16 cellular contexts compared by ENCODE assay signal in genomic region chr18:27967938-27968803, GRCh38.
A peak's percentile ranks its signal among the peaks of the same experiment; 100 is the strongest.
DNase-seq lines count a peak whose midpoint lies in the region; ATAC-seq and TF ChIP-seq lines count a peak whose summit lies in the region.
"Had no signal": no experiment of that assay in that cellular context is flagged by ENCODE, and none has a peak within 500 bp of the region (broad histone marks: within the 10 kb centered on the region; RNA-seq: fewer than 3 reads in every experiment).

No MANE protein-coding gene starts in this region.

- H3K36me3 ChIP-seq in PC-3 (ENCODE audit: low read depth, low read length) = no peaks in the 10 kb centered on the region

- BruUV-seq in PC-3 (replicated peaks; lab: Mats Ljungman, UMichigan) = no TSS peak

- intact Hi-C loops in PC-3 (cut with micrococcal nuclease) = no loop called here
- intact Hi-C loops in activated CD8-positive, alpha-beta T cell treated with anti-CD3 and anti-CD28 coated beads for 36 hours (cut with micrococcal nuclease) = no loop called here

- H3K36me3 Mint-ChIP-seq in nephron (ENCODE audit: low read depth) (peaks cover 72% of the 10 kb centered on the region), T-helper 17 cell (ENCODE audit: low read depth) (no peaks in the 10 kb centered on the region)
- no peaks in the 10 kb centered on the region for H3K36me3 Mint-ChIP-seq in activated CD8-positive, alpha-beta T cell treated with anti-CD3 and anti-CD28 coated beads for 36 hours (ENCODE audit: low read depth)

- H3K9me3 Mint-ChIP-seq in nephron = no peaks in the 10 kb centered on the region
- H3K9me3 Mint-ChIP-seq in activated CD8-positive, alpha-beta T cell treated with anti-CD3 and anti-CD28 coated beads for 36 hours = no peaks in the 10 kb centered on the region

- H4K20me1 ChIP-seq in PC-3 (ENCODE audit: low read length) = no peaks in the 10 kb centered on the region

- POLR2A ChIA-PET in PC-3 (lab: Charles Lee; ENCODE audit: unreplicated experiment) = no interaction called here
- POLR2A ChIA-PET in activated CD8-positive, alpha-beta T cell treated with anti-CD3 and anti-CD28 coated beads for 36 hours (lab: Charles Lee) = no interaction called here

- H3K4me3 Mint-ChIP-seq in nephron (no peak overlapping the region), T-helper 17 cell (no peak overlapping the region)
- no peak overlapping the region for H3K4me3 Mint-ChIP-seq in activated CD8-positive, alpha-beta T cell treated with anti-CD3 and anti-CD28 coated beads for 36 hours

- H3K27ac ChIP-seq in PC-3 (ENCODE audit: low read length) = no peak overlapping the region
- H3K27ac ChIP-seq: SJSA1 had no signal

- peak overlapping the region; percentile 18 to 44 (median 36) for H3K27ac Mint-ChIP-seq in nephron
- H3K27ac Mint-ChIP-seq in activated CD8-positive, alpha-beta T cell treated with anti-CD3 and anti-CD28 coated beads for 36 hours = no peak overlapping the region
- no peak overlapping the region for H3K27ac Mint-ChIP-seq in T-helper 17 cell

- ATAC-seq in PC-3 (no peak), HG03432 (IDR thresholded peaks at IDR 0.05; ENCODE audit: unreplicated experiment) (no peak), T-helper 17 cell (no peak)
- no peak for ATAC-seq in activated CD8-positive, alpha-beta T cell treated with anti-CD3 and anti-CD28 coated beads for 36 hours

- CTCF ChIA-PET in PC-3 (lab: Charles Lee) = no interaction called here
- CTCF ChIA-PET in activated CD8-positive, alpha-beta T cell treated with anti-CD3 and anti-CD28 coated beads for 36 hours (lab: Charles Lee) = no interaction called here

- H3K79me2 ChIP-seq in PC-3 (ENCODE audit: low read length) = no peaks in the 10 kb centered on the region

- DNase-seq in EL = peak; percentile 53
- peak; percentile 27 for DNase-seq in PC-3
- peak; percentile 59 for DNase-seq in fibroblast of villous mesenchyme (ENCODE audit: low read depth)
- no peak for DNase-seq in activated naive CD4-positive, alpha-beta T cell (lab: John Stamatoyannopoulos, UW)
- DNase-seq in activated CD8-positive, alpha-beta T cell treated with anti-CD3 and anti-CD28 coated beads for 36 hours = no peak
- DNase-seq in T-helper 17 cell = no peak
- DNase-seq: Caco-2; caudate nucleus; effector CD8-positive, alpha-beta T cell; GDM1; NCI-H1417; NCI-H748 treated with DMSO at 0.1 percent for 48 hours; stimulated activated CD4-positive, alpha-beta T cell treated with anti-CD3 and anti-CD28 coated beads, Interleukin-2, amount 100 ng/mL, for 48 hours had no signal

- H3K4me1 Mint-ChIP-seq in nephron (peaks cover 27% of the 10 kb centered on the region), T-helper 17 cell (no peaks in the 10 kb centered on the region)
- no peaks in the 10 kb centered on the region for H3K4me1 Mint-ChIP-seq in activated CD8-positive, alpha-beta T cell treated with anti-CD3 and anti-CD28 coated beads for 36 hours (ENCODE audit: low read depth)

- H3K9me2 ChIP-seq in PC-3 (replicated peaks; ENCODE audit: low read length) = no peaks in the 10 kb centered on the region

- no peak overlapping the region for H2AFZ ChIP-seq in PC-3 (ENCODE audit: low read length)

- no peaks in the 10 kb centered on the region for H3F3A ChIP-seq in PC-3 (ENCODE audit: low read length, unreplicated experiment)

- no peak overlapping the region for H3K9ac ChIP-seq in PC-3 (ENCODE audit: low read length)

- H3K27me3 ChIP-seq in PC-3 (ENCODE audit: low read length) = no peaks in the 10 kb centered on the region
- H3K27me3 ChIP-seq: SJSA1 had no signal

- H3K4me1 ChIP-seq in PC-3 (ENCODE audit: insufficient read depth, low read length) = peaks cover 20% of the 10 kb centered on the region

- no peak overlapping the region for H3K4me3 ChIP-seq in PC-3 (ENCODE audit: low read length)
- H3K4me3 ChIP-seq in fibroblast of villous mesenchyme (ENCODE audit: low read depth, low read length) = no peak overlapping the region
- H3K4me3 ChIP-seq: SJSA1 had no signal

- H3K4me2 ChIP-seq in PC-3 (ENCODE audit: low read length) = no peak overlapping the region

- TF ChIP-seq CTCF in PC-3 (conservative IDR thresholded peaks at IDR 0.05; ENCODE audit: low read depth, low read length) = no peak
- no peak for TF ChIP-seq CTCF in fibroblast of villous mesenchyme (IDR thresholded peaks at IDR 0.05; ENCODE audit: insufficient read depth, low read depth, low read length)
- no peak for TF ChIP-seq CTCF in nephron (IDR thresholded peaks at IDR 0.05; ENCODE audit: unreplicated experiment in 3 of 3)
- TF ChIP-seq CTCF in activated CD8-positive, alpha-beta T cell treated with anti-CD3 and anti-CD28 coated beads for 36 hours (IDR thresholded peaks at IDR 0.05) = no peak

- H3K27me3 Mint-ChIP-seq in nephron (ENCODE audit: low read depth) (no peaks in the 10 kb centered on the region), T-helper 17 cell (no peaks in the 10 kb centered on the region)
- H3K27me3 Mint-ChIP-seq in activated CD8-positive, alpha-beta T cell treated with anti-CD3 and anti-CD28 coated beads for 36 hours = no peaks in the 10 kb centered on the region

- H3K9me3 ChIP-seq in PC-3 (ENCODE audit: low read length) (no peaks in the 10 kb centered on the region), T-helper 17 cell (ENCODE audit: control insufficient read depth, low read length, poor library complexity, severe bottlenecking) (no peaks in the 10 kb centered on the region)
- H3K9me3 ChIP-seq: Caco-2, SJSA1 had no signal

Comparison
In these comparisons a context has a peak if more than half of its experiments do, and no peak if none do; other contexts are left out.
1. DNase-seq: peak in EL (single experiment), PC-3 (single experiment) and fibroblast of villous mesenchyme (single experiment); none in activated naive CD4-positive, alpha-beta T cell (0 of 4), activated CD8-positive, alpha-beta T cell treated with anti-CD3 and anti-CD28 coated beads for 36 hours (single experiment) and T-helper 17 cell (0 of 3).
2. H3K27ac Mint-ChIP-seq: peak in nephron (3 of 3); none in activated CD8-positive, alpha-beta T cell treated with anti-CD3 and anti-CD28 coated beads for 36 hours (single experiment) and T-helper 17 cell (single experiment).